1 cellular context compared by ENCODE assay signal in genomic region chr15:55498109-55498938, GRCh38.
TF ChIP-seq lines count a peak whose summit lies in the region.
"Not testable (repeated sequence)": the region's sequence is repeated elsewhere in the genome, so short reads cannot be mapped to it uniquely, and the experiment has no call there.

No MANE protein-coding gene starts in this region.

TF ChIP-seq in HepG2, 621 proteins besides CTCF, POLR2A, EP300 and RAD21 (continued from another document and continues in another):
- TF ChIP-seq, protein P1, sequence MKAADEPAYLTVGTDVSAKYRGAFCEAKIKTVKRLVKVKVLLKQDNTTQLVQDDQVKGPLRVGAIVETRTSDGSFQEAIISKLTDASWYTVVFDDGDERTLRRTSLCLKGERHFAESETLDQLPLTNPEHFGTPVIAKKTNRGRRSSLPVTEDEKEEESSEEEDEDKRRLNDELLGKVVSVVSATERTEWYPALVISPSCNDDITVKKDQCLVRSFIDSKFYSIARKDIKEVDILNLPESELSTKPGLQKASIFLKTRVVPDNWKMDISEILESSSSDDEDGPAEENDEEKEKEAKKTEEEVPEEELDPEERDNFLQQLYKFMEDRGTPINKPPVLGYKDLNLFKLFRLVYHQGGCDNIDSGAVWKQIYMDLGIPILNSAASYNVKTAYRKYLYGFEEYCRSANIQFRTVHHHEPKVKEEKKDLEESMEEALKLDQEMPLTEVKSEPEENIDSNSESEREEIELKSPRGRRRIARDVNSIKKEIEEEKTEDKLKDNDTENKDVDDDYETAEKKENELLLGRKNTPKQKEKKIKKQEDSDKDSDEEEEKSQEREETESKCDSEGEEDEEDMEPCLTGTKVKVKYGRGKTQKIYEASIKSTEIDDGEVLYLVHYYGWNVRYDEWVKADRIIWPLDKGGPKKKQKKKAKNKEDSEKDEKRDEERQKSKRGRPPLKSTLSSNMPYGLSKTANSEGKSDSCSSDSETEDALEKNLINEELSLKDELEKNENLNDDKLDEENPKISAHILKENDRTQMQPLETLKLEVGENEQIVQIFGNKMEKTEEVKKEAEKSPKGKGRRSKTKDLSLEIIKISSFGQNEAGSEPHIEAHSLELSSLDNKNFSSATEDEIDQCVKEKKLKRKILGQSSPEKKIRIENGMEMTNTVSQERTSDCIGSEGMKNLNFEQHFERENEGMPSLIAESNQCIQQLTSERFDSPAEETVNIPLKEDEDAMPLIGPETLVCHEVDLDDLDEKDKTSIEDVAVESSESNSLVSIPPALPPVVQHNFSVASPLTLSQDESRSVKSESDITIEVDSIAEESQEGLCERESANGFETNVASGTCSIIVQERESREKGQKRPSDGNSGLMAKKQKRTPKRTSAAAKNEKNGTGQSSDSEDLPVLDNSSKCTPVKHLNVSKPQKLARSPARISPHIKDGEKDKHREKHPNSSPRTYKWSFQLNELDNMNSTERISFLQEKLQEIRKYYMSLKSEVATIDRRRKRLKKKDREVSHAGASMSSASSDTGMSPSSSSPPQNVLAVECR (CRISPR knock-in tag; IDR thresholded peaks at IDR 0.05; ENCODE audit: borderline replicate concordance): peak; percentile 96
- TF ChIP-seq ADNP (CRISPR knock-in tag; IDR thresholded peaks at IDR 0.05) (peak; percentile 82), KDM4B (CRISPR knock-in tag; IDR thresholded peaks at IDR 0.05) (peak; percentile 69; the same call in 1 of the 2 replicates), CHD2 (IDR thresholded peaks at IDR 0.05; ENCODE audit: low read depth, low read length) (0 out of 2 replicates have a peak, but pooled peaks have one; percentile 11), ZNF501 (CRISPR knock-in tag; IDR thresholded peaks at IDR 0.05) (peak; percentile 78; the same call in 1 of the 2 replicates), TSC22D2 (CRISPR knock-in tag; IDR thresholded peaks at IDR 0.05; ENCODE audit: borderline replicate concordance) (peak; percentile 54; the same call in 1 of the 2 replicates), ZBTB2 (CRISPR knock-in tag; IDR thresholded peaks at IDR 0.05; ENCODE audit: low read depth) (0 out of 2 replicates have a peak, but pooled peaks have one; percentile 44), ZNF547 (CRISPR knock-in tag; IDR thresholded peaks at IDR 0.05) (peak; percentile 71; the same call in 1 of the 2 replicates), NR2C2 (CRISPR knock-in tag; IDR thresholded peaks at IDR 0.05; ENCODE audit: borderline replicate concordance) (peak; percentile 99), ZFX (CRISPR knock-in tag; IDR thresholded peaks at IDR 0.05; ENCODE audit: low read depth) (peak; percentile 57; the same call in 1 of the 2 replicates), SOX6 (CRISPR knock-in tag; IDR thresholded peaks at IDR 0.05) (peak; percentile 49), WIZ (CRISPR knock-in tag; IDR thresholded peaks at IDR 0.05) (0 out of 2 replicates have a peak, but pooled peaks have one; percentile 27), ZNF350 (CRISPR knock-in tag; IDR thresholded peaks at IDR 0.05; ENCODE audit: borderline replicate concordance, low read depth) (peak; percentile 42; the same call in 1 of the 2 replicates), ZBTB25 (CRISPR knock-in tag; IDR thresholded peaks at IDR 0.05) (peak; percentile 51; the same call in 1 of the 2 replicates), ZSCAN21 (CRISPR knock-in tag; IDR thresholded peaks at IDR 0.05; ENCODE audit: borderline replicate concordance) (peak; percentile 24; the same call in 1 of the 2 replicates), ZNF724P (CRISPR knock-in tag; IDR thresholded peaks at IDR 0.05; ENCODE audit: borderline replicate concordance) (peak; percentile 54; the same call in 1 of the 2 replicates), ZNF652 (CRISPR knock-in tag; IDR thresholded peaks at IDR 0.05; ENCODE audit: borderline replicate concordance, low read depth) (0 out of 2 replicates have a peak, but pooled peaks have one; percentile 7), ZNF563 (CRISPR knock-in tag; IDR thresholded peaks at IDR 0.05) (peak; percentile 58; the same call in 1 of the 2 replicates), HDAC2 (CRISPR knock-in tag; IDR thresholded peaks at IDR 0.05) (peak; percentile 74), MEIS1 (CRISPR knock-in tag; IDR thresholded peaks at IDR 0.05; ENCODE audit: borderline replicate concordance) (peak; percentile 46; the same call in 1 of the 2 replicates), HOXA3 (CRISPR knock-in tag; IDR thresholded peaks at IDR 0.05) (peak; percentile 68), LCORL (CRISPR knock-in tag; IDR thresholded peaks at IDR 0.05) (0 out of 2 replicates have a peak, but pooled peaks have one; percentile 24)
- TF ChIP-seq, protein P2, sequence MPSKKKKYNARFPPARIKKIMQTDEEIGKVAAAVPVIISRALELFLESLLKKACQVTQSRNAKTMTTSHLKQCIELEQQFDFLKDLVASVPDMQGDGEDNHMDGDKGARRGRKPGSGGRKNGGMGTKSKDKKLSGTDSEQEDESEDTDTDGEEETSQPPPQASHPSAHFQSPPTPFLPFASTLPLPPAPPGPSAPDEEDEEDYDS (CRISPR knock-in tag; IDR thresholded peaks at IDR 0.05): peak; percentile 36; the same call in 1 of the 2 replicates
- TF ChIP-seq, protein P3, sequence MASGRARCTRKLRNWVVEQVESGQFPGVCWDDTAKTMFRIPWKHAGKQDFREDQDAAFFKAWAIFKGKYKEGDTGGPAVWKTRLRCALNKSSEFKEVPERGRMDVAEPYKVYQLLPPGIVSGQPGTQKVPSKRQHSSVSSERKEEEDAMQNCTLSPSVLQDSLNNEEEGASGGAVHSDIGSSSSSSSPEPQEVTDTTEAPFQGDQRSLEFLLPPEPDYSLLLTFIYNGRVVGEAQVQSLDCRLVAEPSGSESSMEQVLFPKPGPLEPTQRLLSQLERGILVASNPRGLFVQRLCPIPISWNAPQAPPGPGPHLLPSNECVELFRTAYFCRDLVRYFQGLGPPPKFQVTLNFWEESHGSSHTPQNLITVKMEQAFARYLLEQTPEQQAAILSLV (CRISPR knock-in tag; IDR thresholded peaks at IDR 0.05; ENCODE audit: borderline replicate concordance): 0 out of 2 replicates have a peak, but pooled peaks have one; percentile 71
- TF ChIP-seq, protein P4, sequence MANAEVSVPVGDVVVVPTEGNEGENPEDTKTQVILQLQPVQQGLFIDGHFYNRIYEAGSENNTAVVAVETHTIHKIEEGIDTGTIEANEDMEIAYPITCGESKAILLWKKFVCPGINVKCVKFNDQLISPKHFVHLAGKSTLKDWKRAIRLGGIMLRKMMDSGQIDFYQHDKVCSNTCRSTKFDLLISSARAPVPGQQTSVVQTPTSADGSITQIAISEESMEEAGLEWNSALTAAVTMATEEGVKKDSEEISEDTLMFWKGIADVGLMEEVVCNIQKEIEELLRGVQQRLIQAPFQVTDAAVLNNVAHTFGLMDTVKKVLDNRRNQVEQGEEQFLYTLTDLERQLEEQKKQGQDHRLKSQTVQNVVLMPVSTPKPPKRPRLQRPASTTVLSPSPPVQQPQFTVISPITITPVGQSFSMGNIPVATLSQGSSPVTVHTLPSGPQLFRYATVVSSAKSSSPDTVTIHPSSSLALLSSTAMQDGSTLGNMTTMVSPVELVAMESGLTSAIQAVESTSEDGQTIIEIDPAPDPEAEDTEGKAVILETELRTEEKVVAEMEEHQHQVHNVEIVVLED (CRISPR knock-in tag; IDR thresholded peaks at IDR 0.05; ENCODE audit: borderline replicate concordance): peak; percentile 81
- not testable (repeated sequence) for TF ChIP-seq SOX6, LCORL (IDR thresholded peaks at IDR 0.05)
- TF ChIP-seq, protein P5, sequence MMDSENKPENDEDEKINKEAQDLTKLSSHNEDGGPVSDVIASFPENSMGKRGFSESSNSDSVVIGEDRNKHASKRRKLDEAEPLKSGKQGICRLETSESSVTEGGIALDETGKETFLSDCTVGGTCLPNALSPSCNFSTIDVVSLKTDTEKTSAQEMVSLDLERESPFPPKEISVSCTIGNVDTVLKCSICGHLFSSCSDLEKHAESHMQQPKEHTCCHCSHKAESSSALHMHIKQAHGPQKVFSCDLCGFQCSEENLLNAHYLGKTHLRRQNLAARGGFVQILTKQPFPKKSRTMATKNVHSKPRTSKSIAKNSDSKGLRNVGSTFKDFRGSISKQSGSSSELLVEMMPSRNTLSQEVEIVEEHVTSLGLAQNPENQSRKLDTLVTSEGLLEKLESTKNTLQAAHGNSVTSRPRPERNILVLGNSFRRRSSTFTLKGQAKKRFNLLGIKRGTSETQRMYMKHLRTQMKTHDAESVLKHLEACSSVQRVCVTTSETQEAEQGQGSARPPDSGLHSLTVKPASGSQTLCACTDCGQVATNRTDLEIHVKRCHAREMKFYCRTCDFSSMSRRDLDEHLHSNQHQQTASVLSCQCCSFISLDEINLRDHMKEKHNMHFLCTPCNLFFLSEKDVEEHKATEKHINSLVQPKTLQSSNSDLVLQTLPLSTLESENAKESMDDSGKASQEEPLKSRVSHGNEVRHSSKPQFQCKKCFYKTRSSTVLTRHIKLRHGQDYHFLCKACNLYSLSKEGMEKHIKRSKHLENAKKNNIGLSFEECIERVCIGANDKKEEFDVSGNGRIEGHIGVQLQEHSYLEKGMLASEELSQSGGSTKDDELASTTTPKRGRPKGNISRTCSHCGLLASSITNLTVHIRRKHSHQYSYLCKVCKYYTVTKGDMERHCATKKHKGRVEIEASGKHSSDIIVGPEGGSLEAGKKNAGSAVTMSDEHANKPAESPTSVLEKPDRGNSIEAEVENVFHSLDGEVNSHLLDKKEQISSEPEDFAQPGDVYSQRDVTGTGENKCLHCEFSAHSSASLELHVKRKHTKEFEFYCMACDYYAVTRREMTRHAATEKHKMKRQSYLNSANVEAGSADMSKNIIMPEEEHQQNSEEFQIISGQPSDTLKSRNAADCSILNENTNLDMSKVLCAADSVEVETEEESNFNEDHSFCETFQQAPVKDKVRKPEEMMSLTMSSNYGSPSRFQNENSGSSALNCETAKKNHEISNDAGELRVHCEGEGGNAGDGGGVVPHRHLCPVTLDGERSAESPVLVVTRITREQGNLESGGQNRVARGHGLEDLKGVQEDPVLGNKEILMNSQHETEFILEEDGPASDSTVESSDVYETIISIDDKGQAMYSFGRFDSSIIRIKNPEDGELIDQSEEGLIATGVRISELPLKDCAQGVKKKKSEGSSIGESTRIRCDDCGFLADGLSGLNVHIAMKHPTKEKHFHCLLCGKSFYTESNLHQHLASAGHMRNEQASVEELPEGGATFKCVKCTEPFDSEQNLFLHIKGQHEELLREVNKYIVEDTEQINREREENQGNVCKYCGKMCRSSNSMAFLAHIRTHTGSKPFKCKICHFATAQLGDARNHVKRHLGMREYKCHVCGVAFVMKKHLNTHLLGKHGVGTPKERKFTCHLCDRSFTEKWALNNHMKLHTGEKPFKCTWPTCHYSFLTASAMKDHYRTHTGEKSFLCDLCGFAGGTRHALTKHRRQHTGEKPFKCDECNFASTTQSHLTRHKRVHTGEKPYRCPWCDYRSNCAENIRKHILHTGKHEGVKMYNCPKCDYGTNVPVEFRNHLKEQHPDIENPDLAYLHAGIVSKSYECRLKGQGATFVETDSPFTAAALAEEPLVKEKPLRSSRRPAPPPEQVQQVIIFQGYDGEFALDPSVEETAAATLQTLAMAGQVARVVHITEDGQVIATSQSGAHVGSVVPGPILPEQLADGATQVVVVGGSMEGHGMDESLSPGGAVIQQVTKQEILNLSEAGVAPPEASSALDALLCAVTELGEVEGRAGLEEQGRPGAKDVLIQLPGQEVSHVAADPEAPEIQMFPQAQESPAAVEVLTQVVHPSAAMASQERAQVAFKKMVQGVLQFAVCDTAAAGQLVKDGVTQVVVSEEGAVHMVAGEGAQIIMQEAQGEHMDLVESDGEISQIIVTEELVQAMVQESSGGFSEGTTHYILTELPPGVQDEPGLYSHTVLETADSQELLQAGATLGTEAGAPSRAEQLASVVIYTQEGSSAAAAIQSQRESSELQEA (CRISPR knock-in tag; IDR thresholded peaks at IDR 0.05; ENCODE audit: not compliant biosample characterization): peak; percentile 55
- TF ChIP-seq, protein P6, sequence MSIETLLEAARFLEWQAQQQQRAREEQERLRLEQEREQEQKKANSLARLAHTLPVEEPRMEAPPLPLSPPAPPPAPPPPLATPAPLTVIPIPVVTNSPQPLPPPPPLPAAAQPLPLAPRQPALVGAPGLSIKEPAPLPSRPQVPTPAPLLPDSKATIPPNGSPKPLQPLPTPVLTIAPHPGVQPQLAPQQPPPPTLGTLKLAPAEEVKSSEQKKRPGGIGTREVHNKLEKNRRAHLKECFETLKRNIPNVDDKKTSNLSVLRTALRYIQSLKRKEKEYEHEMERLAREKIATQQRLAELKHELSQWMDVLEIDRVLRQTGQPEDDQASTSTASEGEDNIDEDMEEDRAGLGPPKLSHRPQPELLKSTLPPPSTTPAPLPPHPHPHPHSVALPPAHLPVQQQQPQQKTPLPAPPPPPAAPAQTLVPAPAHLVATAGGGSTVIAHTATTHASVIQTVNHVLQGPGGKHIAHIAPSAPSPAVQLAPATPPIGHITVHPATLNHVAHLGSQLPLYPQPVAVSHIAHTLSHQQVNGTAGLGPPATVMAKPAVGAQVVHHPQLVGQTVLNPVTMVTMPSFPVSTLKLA (IDR thresholded peaks at IDR 0.05): peak; percentile 27; the same call in 1 of the 2 replicates
- TF ChIP-seq, protein P7, sequence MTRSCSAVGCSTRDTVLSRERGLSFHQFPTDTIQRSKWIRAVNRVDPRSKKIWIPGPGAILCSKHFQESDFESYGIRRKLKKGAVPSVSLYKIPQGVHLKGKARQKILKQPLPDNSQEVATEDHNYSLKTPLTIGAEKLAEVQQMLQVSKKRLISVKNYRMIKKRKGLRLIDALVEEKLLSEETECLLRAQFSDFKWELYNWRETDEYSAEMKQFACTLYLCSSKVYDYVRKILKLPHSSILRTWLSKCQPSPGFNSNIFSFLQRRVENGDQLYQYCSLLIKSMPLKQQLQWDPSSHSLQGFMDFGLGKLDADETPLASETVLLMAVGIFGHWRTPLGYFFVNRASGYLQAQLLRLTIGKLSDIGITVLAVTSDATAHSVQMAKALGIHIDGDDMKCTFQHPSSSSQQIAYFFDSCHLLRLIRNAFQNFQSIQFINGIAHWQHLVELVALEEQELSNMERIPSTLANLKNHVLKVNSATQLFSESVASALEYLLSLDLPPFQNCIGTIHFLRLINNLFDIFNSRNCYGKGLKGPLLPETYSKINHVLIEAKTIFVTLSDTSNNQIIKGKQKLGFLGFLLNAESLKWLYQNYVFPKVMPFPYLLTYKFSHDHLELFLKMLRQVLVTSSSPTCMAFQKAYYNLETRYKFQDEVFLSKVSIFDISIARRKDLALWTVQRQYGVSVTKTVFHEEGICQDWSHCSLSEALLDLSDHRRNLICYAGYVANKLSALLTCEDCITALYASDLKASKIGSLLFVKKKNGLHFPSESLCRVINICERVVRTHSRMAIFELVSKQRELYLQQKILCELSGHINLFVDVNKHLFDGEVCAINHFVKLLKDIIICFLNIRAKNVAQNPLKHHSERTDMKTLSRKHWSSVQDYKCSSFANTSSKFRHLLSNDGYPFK (CRISPR knock-in tag; IDR thresholded peaks at IDR 0.05; ENCODE audit: borderline replicate concordance): peak; percentile 78; the same call in 1 of the 2 replicates
